29 cellular contexts compared by ENCODE assay signal in genomic region chr6:146865756-146866266, GRCh38.
"Had no signal": no experiment of that assay in that cellular context is flagged by ENCODE, and none has a peak within 500 bp of the region (broad histone marks: within the 10 kb centered on the region; RNA-seq: fewer than 3 reads in every experiment).

No MANE protein-coding gene starts in this region.

- H3K9me3 ChIP-seq: adrenal gland, body of pancreas, esophagus muscularis mucosa, neutrophil, ovary, prostate gland, sigmoid colon, stomach, tibial artery had no signal

- H3K4me1 Mint-ChIP-seq: T-helper 17 cell had no signal

- H3K36me3 ChIP-seq: adrenal gland, esophagus muscularis mucosa, neutrophil, ovary, prostate gland, sigmoid colon, stomach, tibial artery, WERI-Rb-1 had no signal

- H3K36me3 Mint-ChIP-seq: activated naive CD8-positive, alpha-beta T cell treated with anti-CD3 and anti-CD28 coated beads for 36 hours; stimulated activated naive B cell treated with anti-CD40 and anti-IgM and Interleukin-4, amounts not matched to agents 10 μg/mL and 1 μg/mL and 100 μg/mL, for 72 hours had no signal

- H3K27me3 Mint-ChIP-seq: activated naive CD8-positive, alpha-beta T cell treated with anti-CD3 and anti-CD28 coated beads for 36 hours; stimulated activated naive B cell treated with anti-CD40 and anti-IgM and Interleukin-4, amounts not matched to agents 10 μg/mL and 1 μg/mL and 100 μg/mL, for 72 hours had no signal

- H3K27ac ChIP-seq: adrenal gland, body of pancreas, esophagus muscularis mucosa, neutrophil, ovary, prostate gland, sigmoid colon, stomach, tibial artery, WERI-Rb-1 had no signal

- H3K27ac Mint-ChIP-seq: activated naive CD4-positive, alpha-beta T cell treated with anti-CD3 and anti-CD28 coated beads for 36 hours; activated naive CD8-positive, alpha-beta T cell treated with anti-CD3 and anti-CD28 coated beads for 36 hours; stimulated activated naive B cell treated with anti-CD40 and anti-IgM and Interleukin-4, amounts not matched to agents 10 μg/mL and 1 μg/mL and 100 μg/mL, for 72 hours; T-helper 17 cell had no signal

- H3K9me3 Mint-ChIP-seq: activated naive CD4-positive, alpha-beta T cell treated with anti-CD3 and anti-CD28 coated beads for 36 hours; activated naive CD8-positive, alpha-beta T cell treated with anti-CD3 and anti-CD28 coated beads for 36 hours; nephron progenitor cell; stimulated activated naive B cell treated with anti-CD40 and anti-IgM and Interleukin-4, amounts not matched to agents 10 μg/mL and 1 μg/mL and 100 μg/mL, for 72 hours had no signal

- H3K4me1 ChIP-seq: adrenal gland, body of pancreas, prostate gland, tibial artery had no signal

- H3K4me3 Mint-ChIP-seq: activated naive CD4-positive, alpha-beta T cell treated with anti-CD3 and anti-CD28 coated beads for 36 hours; activated naive CD8-positive, alpha-beta T cell treated with anti-CD3 and anti-CD28 coated beads for 36 hours; nephron progenitor cell; stimulated activated naive B cell treated with anti-CD40 and anti-IgM and Interleukin-4, amounts not matched to agents 10 μg/mL and 1 μg/mL and 100 μg/mL, for 72 hours; T-helper 17 cell had no signal

- DNase-seq: activated CD4-positive, alpha-beta T cell treated with anti-CD3 and anti-CD28 coated beads for 48 hours; activated CD4-positive, alpha-beta T cell treated with anti-CD3 and anti-CD28 coated beads, Interleukin-2, amount 50 U/mL, for 48 hours; activated CD8-positive, alpha-beta memory T cell treated with anti-CD3 and anti-CD28 coated beads for 24 hours; activated effector memory CD4-positive, alpha-beta T cell treated with Interleukin-2 at 50 U/mL for 16 hours; activated naive CD4-positive, alpha-beta T cell treated with anti-CD3 and anti-CD28 coated beads for 36 hours; activated naive CD8-positive, alpha-beta T cell treated with anti-CD3 and anti-CD28 coated beads for 36 hours; adrenal gland; aorta; body of pancreas; dermis blood vessel endothelial cell; effector CD4-positive, alpha-beta T cell; left cardiac atrium; left ventricle myocardium superior; nephron progenitor cell; ovary; retina; sigmoid colon; small intestine; stimulated activated CD4-positive, alpha-beta T cell treated with anti-CD3 and anti-CD28 coated beads, Interleukin-1b, Interleukin-23, amount 100 ng/mL, for 48 hours; stimulated activated naive B cell treated with anti-CD40 and anti-IgM and Interleukin-4, amounts not matched to agents 10 μg/mL and 1 μg/mL and 100 μg/mL, for 72 hours; stomach; T-helper 17 cell; T1000; tibial artery; WERI-Rb-1 had no signal

- H3K4me3 ChIP-seq: adrenal gland, body of pancreas, esophagus muscularis mucosa, ovary, prostate gland, sigmoid colon, stomach, tibial artery had no signal

- H3K27me3 ChIP-seq: adrenal gland, body of pancreas, esophagus muscularis mucosa, neutrophil, ovary, sigmoid colon, stomach, tibial artery had no signal

- ATAC-seq: activated CD4-positive, CD25-positive, alpha-beta regulatory T cell treated with anti-CD3 and anti-CD28 coated beads, Interleukin-2, amount 50 U/mL, for 24 hours; body of pancreas; left cardiac atrium; left ventricle myocardium superior; stimulated activated naive B cell treated with anti-CD40 and anti-IgM and Interleukin-4, amounts not matched to agents 10 μg/mL and 1 μg/mL and 100 μg/mL, for 72 hours; T-helper 17 cell had no signal
